Comparison of ENCODE assay signal across 9 cellular contexts in genomic region chr3:50515565-50516047, GRCh38. TPM values are rescaled to one million over a fixed set of nuclear protein-coding genes. Genes with fewer than 3 reads are reported as not detected.
A peak's percentile ranks its signal among the peaks of the same experiment; 100 is the strongest.
DNase-seq lines count a peak whose midpoint lies in the region; TF ChIP-seq lines count a peak whose summit lies in the region.
"Had no signal": no experiment of that assay in that cellular context is flagged by ENCODE, and none has a peak within 500 bp of the region (broad histone marks: within the 10 kb centered on the region; RNA-seq: fewer than 3 reads in every experiment).

No MANE protein-coding gene starts in this region.

- H3K4me1 ChIP-seq in GM23248 (ENCODE audit: insufficient read depth): no peaks in the 10 kb centered on the region

- no peak for TF ChIP-seq CTCF in fibroblast of pulmonary artery (IDR thresholded peaks at IDR 0.05; ENCODE audit: low read length, missing control alignments)
- no peak for TF ChIP-seq CTCF in neural cell (IDR thresholded peaks at IDR 0.05; ENCODE audit: poor library complexity, severe bottlenecking)
- TF ChIP-seq CTCF in GM13976 (IDR thresholded peaks at IDR 0.05; ENCODE audit: borderline replicate concordance, control extremely low read depth, extremely low read depth, insufficient read depth, missing control alignments): no peak

- in situ Hi-C loops in GM13976 (cut with MboI; ENCODE audit: low sequenced_read_pairs, unreplicated experiment): no loop called here
- in situ Hi-C loops in GM23248 (cut with MboI): no loop called here

- peak overlapping the region; percentile 43 for H3K4me2 ChIP-seq in neural cell (ENCODE audit: low read length)
- H3K4me2 ChIP-seq in GM23248 (ENCODE audit: unreplicated experiment): no peak overlapping the region

- H3K79me2 ChIP-seq in neural cell (replicated peaks; ENCODE audit: insufficient read depth, low read length) (no peaks in the 10 kb centered on the region), GM23248 (ENCODE audit: insufficient read depth) (no peaks in the 10 kb centered on the region)

- H3K27ac Mint-ChIP-seq in T-helper 2 cell treated with Interferon-gamma antibody and Interleukin-4, amounts not matched to agents 5 μg/mL and 100 μg/mL, for 36 hours: no peak overlapping the region

- H3K9me2 ChIP-seq in neural cell (ENCODE audit: insufficient read depth, low read length) (no peaks in the 10 kb centered on the region), GM23248 (ENCODE audit: insufficient read depth) (no peaks in the 10 kb centered on the region)

- 16 to 17% methylated on average over 10 to 13 of the region's 13 CpGs for WGBS in GM23248 (ENCODE audit: low coverage in 1 of 2, low lambda C conversion rate in 2 of 2, missing lambda C conversion rate in 2 of 2), 2 experiments

- peak; percentile 15 for DNase-seq in EH (ENCODE audit: low read depth)
- DNase-seq in NOMO-1 treated with DMSO at 0.1 percent for 48 hours (lab: John Stamatoyannopoulos, UW; ENCODE audit: unreplicated experiment): peak; percentile 77
- DNase-seq in fibroblast of pulmonary artery (ENCODE audit: low read depth): peak; percentile 7
- DNase-seq in T-helper 2 cell treated with Interferon-gamma antibody and Interleukin-4, amounts not matched to agents 5 μg/mL and 100 μg/mL, for 36 hours (ENCODE audit: low spot score): no peak
- DNase-seq in GM13976 (ENCODE audit: low spot score): no peak
- no peak for DNase-seq in UCSD-AML1 (lab: John Stamatoyannopoulos, UW; ENCODE audit: unreplicated experiment)
- DNase-seq in GM23248: no peak

- peak overlapping the region; percentile 62 for H3K27ac ChIP-seq in neural cell (ENCODE audit: low read length)
- H3K27ac ChIP-seq in GM23248: no peak overlapping the region

- H3K27me3 Mint-ChIP-seq in T-helper 2 cell treated with Interferon-gamma antibody and Interleukin-4, amounts not matched to agents 5 μg/mL and 100 μg/mL, for 36 hours (ENCODE audit: low read depth): peaks cover 24% of the 10 kb centered on the region

- no peaks in the 10 kb centered on the region for H4K20me1 ChIP-seq in neural cell (ENCODE audit: insufficient read depth)
- H4K20me1 ChIP-seq in GM23248 (ENCODE audit: insufficient read depth): no peaks in the 10 kb centered on the region

- H3K4me3 ChIP-seq in fibroblast of pulmonary artery (replicated peaks; ENCODE audit: low read depth, low read length) (no peak overlapping the region), neural cell (ENCODE audit: low read length) (peak overlapping the region; percentile 52), GM23248 (no peak overlapping the region)

- H3K36me3 ChIP-seq in neural cell (ENCODE audit: insufficient read depth, low read length) (no peaks in the 10 kb centered on the region), GM23248 (ENCODE audit: low read depth) (no peaks in the 10 kb centered on the region)
- H3K36me3 ChIP-seq: breast epithelium had no signal

- no peaks in the 10 kb centered on the region for H3K27me3 ChIP-seq in neural cell (ENCODE audit: insufficient read depth, low read depth, low read length)
- peaks cover 37% of the 10 kb centered on the region for H3K27me3 ChIP-seq in GM23248 (replicated peaks; ENCODE audit: insufficient read depth)
- H3K27me3 ChIP-seq: breast epithelium had no signal

- H3K36me3 Mint-ChIP-seq in T-helper 2 cell treated with Interferon-gamma antibody and Interleukin-4, amounts not matched to agents 5 μg/mL and 100 μg/mL, for 36 hours (ENCODE audit: low read depth): no peaks in the 10 kb centered on the region

- no peak overlapping the region for H2AFZ ChIP-seq in neural cell (ENCODE audit: low read depth, low read length)
- H2AFZ ChIP-seq in GM23248: no peak overlapping the region

- H3F3A ChIP-seq in neural cell (ENCODE audit: insufficient read depth, low read length, poor library complexity, severe bottlenecking) (peaks cover 8% of the 10 kb centered on the region), GM23248 (ENCODE audit: insufficient read depth) (no peaks in the 10 kb centered on the region)

- TF ChIP-seq RAD21 in neural cell (conservative IDR thresholded peaks at IDR 0.05): no peak

- H3K4me1 Mint-ChIP-seq in T-helper 2 cell treated with Interferon-gamma antibody and Interleukin-4, amounts not matched to agents 5 μg/mL and 100 μg/mL, for 36 hours (ENCODE audit: low read depth): peaks cover 9% of the 10 kb centered on the region

- H3K9ac ChIP-seq in neural cell (ENCODE audit: low read length) (peak overlapping the region; percentile 43), GM23248 (no peak overlapping the region)

- peak; percentile 91 for TF ChIP-seq EP300 in neural cell (conservative IDR thresholded peaks at IDR 0.05; ENCODE audit: poor library complexity, severe bottlenecking)

- H3K9me3 ChIP-seq in neural cell (ENCODE audit: low read length) (no peaks in the 10 kb centered on the region), GM23248 (ENCODE audit: low read depth) (no peaks in the 10 kb centered on the region)
- H3K9me3 ChIP-seq: breast epithelium had no signal

- no peaks in the 10 kb centered on the region for H3K9me3 Mint-ChIP-seq in T-helper 2 cell treated with Interferon-gamma antibody and Interleukin-4, amounts not matched to agents 5 μg/mL and 100 μg/mL, for 36 hours

- H3K4me3 Mint-ChIP-seq in T-helper 2 cell treated with Interferon-gamma antibody and Interleukin-4, amounts not matched to agents 5 μg/mL and 100 μg/mL, for 36 hours: no peak overlapping the region

TF ChIP-seq in neural cell, 6 proteins besides CTCF, POLR2A, EP300 and RAD21:
- TF ChIP-seq TAF1 (IDR thresholded peaks at IDR 0.05; ENCODE audit: low read depth): no peak
- peak; percentile 91 for TF ChIP-seq POLR2AphosphoS5 (IDR thresholded peaks at IDR 0.05)
- peak; percentile 38 for TF ChIP-seq MXI1 (conservative IDR thresholded peaks at IDR 0.05; ENCODE audit: poor library complexity, severe bottlenecking)

RNA-seq across cellular contexts. Expression of gene CACNA2D2, which starts 12.2 kb away (rescaled TPM):
- polyA plus RNA-seq in neural cell (7.8 and 11.4 TPM in 2 replicates), GM23248 (2016; fragmentation: Nextera tagmentation; extraction: Ambion mirVana) (not detected in 2 replicates)
- 17.5 and 21.0 TPM in 2 replicates for polyA minus RNA-seq in neural cell
- total RNA-seq in GM23248 (2014; rRNA removed; shearing (Covaris generic)): not detected in 2 replicates

RNA-seq across cellular contexts. Expression of gene C3orf18, which starts 51.9 kb away (rescaled TPM):
- polyA plus RNA-seq in neural cell: 24.5 and 39.9 TPM in 2 replicates
- polyA minus RNA-seq in neural cell: 13.4 and 14.4 TPM in 2 replicates
- 17.4 and 36.8 TPM in 2 replicates for total RNA-seq in GM23248 (2014; rRNA removed; shearing (Covaris generic))
- polyA plus RNA-seq in GM23248 (2016; fragmentation: Nextera tagmentation; extraction: Ambion mirVana): 17.3 and 19.3 TPM in 2 replicates

RNA-seq across cellular contexts. Expression of gene HEMK1, which starts 53.7 kb away (rescaled TPM):
- polyA plus RNA-seq in neural cell: 24.4 and 36.8 TPM in 2 replicates
- 12.5 and 13.6 TPM in 2 replicates for polyA minus RNA-seq in neural cell
- 15.8 and 15.9 TPM in 2 replicates for total RNA-seq in GM23248 (2014; rRNA removed; shearing (Covaris generic))
- polyA plus RNA-seq in GM23248 (2016; fragmentation: Nextera tagmentation; extraction: Ambion mirVana): 17.3 and 18.4 TPM in 2 replicates

Comparison
In these comparisons a context has a peak if more than half of its experiments do, and no peak if none do; other contexts are left out.
1. DNase-seq: peak in EH (single experiment), NOMO-1 treated with DMSO at 0.1 percent for 48 hours (single experiment) and fibroblast of pulmonary artery (single experiment); none in T-helper 2 cell treated with Interferon-gamma antibody and Interleukin-4, amounts not matched to agents 5 μg/mL and 100 μg/mL, for 36 hours (single experiment), GM13976 (single experiment), UCSD-AML1 (single experiment) and GM23248 (single experiment).